19 cellular contexts compared by ENCODE assay signal in genomic region chr21:41633627-41634026, GRCh38.
"Had no signal": no experiment of that assay in that cellular context is flagged by ENCODE, and none has a peak within 500 bp of the region (broad histone marks: within the 10 kb centered on the region; RNA-seq: fewer than 3 reads in every experiment).

No MANE protein-coding gene starts in this region.

- H3K27me3 Mint-ChIP-seq: activated naive CD8-positive, alpha-beta T cell treated with anti-CD3 and anti-CD28 coated beads for 36 hours had no signal

- H3K27me3 ChIP-seq: heart left ventricle, sigmoid colon had no signal

- H3K9me3 ChIP-seq: thoracic aorta had no signal

- H3K36me3 Mint-ChIP-seq: activated naive CD8-positive, alpha-beta T cell treated with anti-CD3 and anti-CD28 coated beads for 36 hours; stimulated activated memory B cell treated with anti-CD40 and anti-IgM and Interleukin-4, amounts not matched to agents 10 μg/mL and 1 μg/mL and 100 μg/mL, for 72 hours; WTC11 had no signal

- H3K4me1 ChIP-seq: heart left ventricle, left ventricle myocardium inferior had no signal

- H3K9me3 Mint-ChIP-seq: activated naive CD8-positive, alpha-beta T cell treated with anti-CD3 and anti-CD28 coated beads for 36 hours; activated T-helper 1 cell treated with anti-CD3 and anti-CD28 coated beads, Interleukin-12 subunit alpha, Interleukin-12 subunit beta, Interleukin-2, Interleukin-4 antibody, amounts not matched to agents 30 ng/mL and 10 ng/mL and 1 ng/mL, durations not matched to agents 14 hours and 24 hours and 36 hours; effector memory CD8-positive, alpha-beta T cell had no signal

- H3K27ac ChIP-seq: cardiac muscle cell, heart left ventricle, left ventricle myocardium inferior, sigmoid colon, thoracic aorta had no signal

- H3K4me3 ChIP-seq: cardiac muscle cell, heart left ventricle, left ventricle myocardium inferior, sigmoid colon, thoracic aorta had no signal

- DNase-seq: activated CD4-positive, alpha-beta T cell treated with anti-CD3 and anti-CD28 coated beads for 36 hours; activated CD4-positive, alpha-beta T cell treated with anti-CD3 and anti-CD28 coated beads, Interleukin-2, amount 50 U/mL, for 48 hours; activated naive CD4-positive, alpha-beta T cell; activated naive CD8-positive, alpha-beta T cell treated with anti-CD3 and anti-CD28 coated beads for 36 hours; amniotic stem cell; dermis blood vessel endothelial cell; effector memory CD8-positive, alpha-beta T cell; heart left ventricle; kidney glomerular epithelial cell; left ventricle myocardium inferior; nucleus accumbens; sigmoid colon; stimulated activated CD4-positive, alpha-beta T cell treated with anti-CD3 and anti-CD28 coated beads, Interleukin-4, amount 100 ng/mL, for 4 hours had no signal

- H3K36me3 ChIP-seq: cardiac muscle cell, heart left ventricle, left ventricle myocardium inferior, sigmoid colon, thoracic aorta had no signal

- H3K27ac Mint-ChIP-seq: activated CD4-positive, alpha-beta T cell treated with anti-CD3 and anti-CD28 coated beads for 36 hours; activated naive CD8-positive, alpha-beta T cell treated with anti-CD3 and anti-CD28 coated beads for 36 hours; activated T-helper 1 cell treated with anti-CD3 and anti-CD28 coated beads, Interleukin-12 subunit alpha, Interleukin-12 subunit beta, Interleukin-2, Interleukin-4 antibody, amounts not matched to agents 30 ng/mL and 10 ng/mL and 1 ng/mL, durations not matched to agents 14 hours and 24 hours and 36 hours; effector memory CD8-positive, alpha-beta T cell; stimulated activated memory B cell treated with anti-CD40 and anti-IgM and Interleukin-4, amounts not matched to agents 10 μg/mL and 1 μg/mL and 100 μg/mL, for 72 hours; WTC11 had no signal

- H3K4me3 Mint-ChIP-seq: activated CD4-positive, alpha-beta T cell treated with anti-CD3 and anti-CD28 coated beads for 36 hours; activated naive CD8-positive, alpha-beta T cell treated with anti-CD3 and anti-CD28 coated beads for 36 hours; activated T-helper 1 cell treated with anti-CD3 and anti-CD28 coated beads, Interleukin-12 subunit alpha, Interleukin-12 subunit beta, Interleukin-2, Interleukin-4 antibody, amounts not matched to agents 30 ng/mL and 10 ng/mL and 1 ng/mL, durations not matched to agents 14 hours and 24 hours and 36 hours; effector memory CD8-positive, alpha-beta T cell; nephron; stimulated activated memory B cell treated with anti-CD40 and anti-IgM and Interleukin-4, amounts not matched to agents 10 μg/mL and 1 μg/mL and 100 μg/mL, for 72 hours; WTC11 had no signal

- ATAC-seq: activated CD4-positive, alpha-beta T cell treated with anti-CD3 and anti-CD28 coated beads for 36 hours; effector memory CD8-positive, alpha-beta T cell; heart left ventricle; stimulated activated memory B cell treated with anti-CD40 and anti-IgM and Interleukin-4, amounts not matched to agents 10 μg/mL and 1 μg/mL and 100 μg/mL, for 72 hours had no signal

- H3K4me1 Mint-ChIP-seq: activated CD4-positive, alpha-beta T cell treated with anti-CD3 and anti-CD28 coated beads for 36 hours; activated naive CD8-positive, alpha-beta T cell treated with anti-CD3 and anti-CD28 coated beads for 36 hours; nephron; stimulated activated memory B cell treated with anti-CD40 and anti-IgM and Interleukin-4, amounts not matched to agents 10 μg/mL and 1 μg/mL and 100 μg/mL, for 72 hours had no signal
